In the genomic region with DNA sequence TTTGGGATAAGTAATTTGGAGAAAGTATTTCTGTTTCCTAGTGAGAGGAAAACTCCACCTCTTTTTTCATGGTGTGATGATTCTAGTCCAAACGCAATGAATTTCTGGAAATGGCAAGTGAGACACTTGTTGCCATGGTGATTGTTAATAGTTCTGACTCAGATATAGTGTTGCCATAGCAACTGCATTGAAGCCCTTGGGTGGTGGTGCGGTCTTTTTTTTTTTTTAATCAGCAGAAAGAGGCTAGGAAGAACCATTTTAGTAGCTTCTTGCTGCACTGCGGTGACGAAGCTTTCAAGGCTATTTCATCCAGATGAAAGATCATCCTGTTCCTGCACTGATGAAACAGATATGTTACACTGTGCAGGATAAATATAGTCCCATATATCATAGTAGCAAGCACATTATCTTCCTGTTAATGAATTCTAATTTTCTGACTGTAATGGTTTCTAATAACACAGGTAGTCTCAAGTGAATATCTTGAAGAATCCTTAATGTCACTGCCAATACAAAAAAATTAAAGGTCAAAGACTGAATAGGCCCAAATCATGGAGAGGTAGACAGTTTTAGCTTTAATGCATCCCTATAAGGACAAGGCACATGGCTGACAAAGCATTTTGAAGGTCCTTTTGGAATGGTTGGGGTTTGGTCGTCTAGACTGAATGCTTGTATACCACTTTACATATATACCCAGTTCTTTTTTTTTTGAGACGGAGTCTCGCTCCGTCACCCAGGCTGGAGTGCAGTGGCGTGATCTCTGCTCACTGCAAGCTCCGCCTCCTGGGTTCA, we compare ENCODE assay signal across 12 cellular contexts.
A peak's percentile ranks its signal among the peaks of the same experiment; 100 is the strongest.
DNase-seq lines count a peak whose midpoint lies in the region; TF ChIP-seq lines count a peak whose summit lies in the region.
"Had no signal": no experiment of that assay in that cellular context is flagged by ENCODE, and none has a peak within 500 bp of the region (broad histone marks: within the 10 kb centered on the region; RNA-seq: fewer than 3 reads in every experiment).

No MANE protein-coding gene starts in this region.

- TF ChIP-seq CTCF in neural crest cell (conservative IDR thresholded peaks at IDR 0.05) (no peak), left ventricle myocardium inferior (IDR thresholded peaks at IDR 0.05; ENCODE audit: borderline replicate concordance) (no peak), thyroid gland (IDR thresholded peaks at IDR 0.05) (no peak), esophagus muscularis mucosa (IDR thresholded peaks at IDR 0.05) (no peak)

- peak; percentile 38 for DNase-seq in DMS79 treated with DMSO at 0.1 percent for 48 hours (lab: John Stamatoyannopoulos, UW)
- DNase-seq in NCI-H2196 (lab: John Stamatoyannopoulos, UW; ENCODE audit: unreplicated experiment): peak; percentile 73
- DNase-seq in dermis blood vessel endothelial cell: peak; percentile 73
- no peak for DNase-seq in neural crest cell (ENCODE audit: low read depth, low spot score)
- DNase-seq in left ventricle myocardium inferior: no peak
- DNase-seq in thyroid gland: no peak
- no peak for DNase-seq in NCI-H1048 (lab: John Stamatoyannopoulos, UW)
- DNase-seq in esophagus muscularis mucosa (ENCODE audit: extremely low spot score): no peak
- DNase-seq: activated naive CD4-positive, alpha-beta T cell treated with anti-CD3 and anti-CD28 coated beads, Interleukin-2, amount 50 U/mL, for 16 hours; GDM1; PC-3; stimulated activated CD4-positive, alpha-beta T cell treated with anti-CD3 and anti-CD28 coated beads, Interleukin-2, amount 100 ng/mL, for 48 hours had no signal

- H3K4me1 ChIP-seq in left ventricle myocardium inferior (peaks cover 7% of the 10 kb centered on the region), thyroid gland (no peaks in the 10 kb centered on the region), esophagus muscularis mucosa (no peaks in the 10 kb centered on the region)

- no peak for TF ChIP-seq EP300 in esophagus muscularis mucosa (IDR thresholded peaks at IDR 0.05)

- H3K27me3 ChIP-seq in left ventricle myocardium inferior (ENCODE audit: low read depth) (no peaks in the 10 kb centered on the region), thyroid gland (no peaks in the 10 kb centered on the region), esophagus muscularis mucosa (no peaks in the 10 kb centered on the region)

- H3K36me3 Mint-ChIP-seq in neural crest cell (ENCODE audit: low read depth): peaks cover 2% of the 10 kb centered on the region

- peaks cover 6% of the 10 kb centered on the region for H3K9me3 Mint-ChIP-seq in neural crest cell

- H3K27me3 Mint-ChIP-seq in neural crest cell (ENCODE audit: low read depth): no peaks in the 10 kb centered on the region

- peaks cover 23% of the 10 kb centered on the region for H3K4me1 Mint-ChIP-seq in neural crest cell

- H3K4me3 Mint-ChIP-seq in neural crest cell: peak overlapping the region; percentile 11

- H3K27ac ChIP-seq in left ventricle myocardium inferior (replicated peaks) (no peak overlapping the region), thyroid gland (no peak overlapping the region), esophagus muscularis mucosa (replicated peaks in 1 of 4) (no peak overlapping the region)

- no peaks in the 10 kb centered on the region for H3K36me3 ChIP-seq in left ventricle myocardium inferior
- H3K36me3 ChIP-seq in thyroid gland: no peaks in the 10 kb centered on the region
- no peaks in the 10 kb centered on the region for H3K36me3 ChIP-seq in esophagus muscularis mucosa

- H3K27ac Mint-ChIP-seq in neural crest cell (ENCODE audit: unreplicated experiment): no peak overlapping the region

- H3K4me3 ChIP-seq in left ventricle myocardium inferior (no peak overlapping the region), thyroid gland (replicated peaks in 1 of 3) (no peak overlapping the region), esophagus muscularis mucosa (no peak overlapping the region)

- H3K9me3 ChIP-seq in left ventricle myocardium inferior (replicated peaks) (no peaks in the 10 kb centered on the region), thyroid gland (no peaks in the 10 kb centered on the region), esophagus muscularis mucosa (no peaks in the 10 kb centered on the region)

- intact Hi-C loops in left ventricle myocardium inferior (cut with micrococcal nuclease): no loop called here
- intact Hi-C loops in thyroid gland (cut with DNase I): no loop called here
- intact Hi-C loops in esophagus muscularis mucosa (cut with DNase I): no loop called here

- TF ChIP-seq POLR2A in thyroid gland (IDR thresholded peaks at IDR 0.05) (no peak), esophagus muscularis mucosa (IDR thresholded peaks at IDR 0.05; ENCODE audit: low read depth) (no peak)

- 84 to 86% methylated on average over 10 of the region's 10 CpGs for WGBS in thyroid gland, 2 donors
- 85% methylated on average over 10 of the region's 10 CpGs for WGBS in esophagus muscularis mucosa

Comparison
In these comparisons a context has a peak if more than half of its experiments do, and no peak if none do; other contexts are left out.
1. DNase-seq: peak in DMS79 treated with DMSO at 0.1 percent for 48 hours (single experiment), NCI-H2196 (single experiment) and dermis blood vessel endothelial cell (single experiment); none in neural crest cell (single experiment), left ventricle myocardium inferior (single experiment), thyroid gland (0 of 2), NCI-H1048 (single experiment) and esophagus muscularis mucosa (single experiment).